ENCODE assay signal across 1 cellular context in the genomic region with DNA sequence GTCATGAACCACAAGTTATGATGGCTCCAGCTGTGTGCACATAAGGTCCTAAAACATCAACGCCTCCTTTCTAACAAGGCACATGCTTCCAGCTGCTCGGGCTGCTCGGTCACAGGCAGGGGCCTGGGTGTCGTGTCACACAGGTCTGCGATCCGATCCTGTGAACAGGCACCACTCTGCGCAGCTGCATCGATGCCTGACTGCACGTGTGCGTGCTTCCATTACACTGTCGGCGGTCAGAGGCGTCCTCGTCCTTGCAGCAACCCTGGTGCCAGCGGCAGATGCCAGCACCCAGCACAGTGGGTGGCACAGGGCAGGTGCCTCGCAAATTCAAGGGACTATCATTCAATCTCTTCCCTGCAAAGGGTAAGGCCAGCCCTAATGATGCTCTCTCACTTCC.
TF ChIP-seq lines count a peak whose summit lies in the region.

No MANE protein-coding gene starts in this region.

TF ChIP-seq in K562, 482 proteins besides CTCF, POLR2A, EP300 and RAD21:
- TF ChIP-seq ZNF395 (CRISPR knock-in tag; IDR thresholded peaks at IDR 0.05) (0 out of 2 replicates have a peak, but pooled peaks have one; percentile 50), POLR2G (IDR thresholded peaks at IDR 0.05; ENCODE audit: low read depth, low read length) (0 out of 2 replicates have a peak, but pooled peaks have one; percentile 26), ZNF408 (CRISPR knock-in tag; IDR thresholded peaks at IDR 0.05; ENCODE audit: low read depth) (no peak), MXI1 (IDR thresholded peaks at IDR 0.05; ENCODE audit: low read depth, low read length) (no peak), ZBTB1 (CRISPR knock-in tag; IDR thresholded peaks at IDR 0.05; ENCODE audit: borderline replicate concordance, low read depth) (no peak), FOXM1 (IDR thresholded peaks at IDR 0.05; ENCODE audit: low read depth) (no peak), FOXM1 (CRISPR knock-in tag; IDR thresholded peaks at IDR 0.05; ENCODE audit: low read depth) (no peak), ILK (tag; IDR thresholded peaks at IDR 0.05; ENCODE audit: borderline replicate concordance, low read depth) (no peak), MLLT1 (IDR thresholded peaks at IDR 0.05) (peak in 1 of 2 experiments; percentile 69; a peak in 1 of 4 replicates), TEAD1 (CRISPR knock-in tag; IDR thresholded peaks at IDR 0.05) (no peak), TFAP4 (CRISPR knock-in tag; IDR thresholded peaks at IDR 0.05; ENCODE audit: borderline replicate concordance) (peak; percentile 48; the same call in 1 of the 2 replicates), CREM (IDR thresholded peaks at IDR 0.05; ENCODE audit: low read depth) (no peak)
TF ChIP-seq in K562: peak in this region for 4.
